Comparison of ENCODE assay signal across 1 cellular context in genomic region chr16:57591870-57592485, GRCh38.
TF ChIP-seq lines count a peak whose summit lies in the region.

No MANE protein-coding gene starts in this region.

TF ChIP-seq in GM12878, 131 proteins besides CTCF, POLR2A, EP300 and RAD21:
- TF ChIP-seq YBX1 (IDR thresholded peaks at IDR 0.05) (peak; percentile 60; the same call in 1 of the 2 replicates), E4F1 (IDR thresholded peaks at IDR 0.05; ENCODE audit: borderline replicate concordance, partially characterized antibody) (peak; percentile 40), SPI1 (IDR thresholded peaks at IDR 0.05; ENCODE audit: borderline replicate concordance, insufficient read depth, low read depth, low read length) (peak; percentile 47; the same call in 1 of the 2 replicates), RB1 (IDR thresholded peaks at IDR 0.05; ENCODE audit: borderline replicate concordance) (no peak), SMC3 (IDR thresholded peaks at IDR 0.05; ENCODE audit: borderline replicate concordance, low read length) (no peak), HDGF (IDR thresholded peaks at IDR 0.05) (peak; percentile 78)
